Comparison of ENCODE assay signal across 18 cellular contexts in genomic region chr1:160109686-160110085, GRCh38. TPM values are rescaled to one million over a fixed set of nuclear protein-coding genes. Genes with fewer than 3 reads are reported as not detected.
"Had no signal": no experiment of that assay in that cellular context is flagged by ENCODE, and none has a peak within 500 bp of the region (broad histone marks: within the 10 kb centered on the region; RNA-seq: fewer than 3 reads in every experiment).

No MANE protein-coding gene starts in this region.

- H3K36me3 ChIP-seq: ovary, suprapubic skin, upper lobe of right lung had no signal

- H3K4me3 ChIP-seq: body of pancreas, ovary, suprapubic skin, upper lobe of right lung had no signal

- H3K27ac ChIP-seq: body of pancreas, ovary, suprapubic skin, upper lobe of right lung, VCaP had no signal

- DNase-seq: cerebellar nuclear complex; islet precursor cell; natural killer cell; stimulated activated CD4-positive, alpha-beta T cell treated with anti-CD3 and anti-CD28 coated beads, Interleukin-12 subunit alpha, Interleukin-12 subunit beta, amount 100 ng/mL, for 4 hours; T1000; upper lobe of right lung had no signal

- H3K4me3 Mint-ChIP-seq: activated T-helper 1 cell treated with anti-CD3 and anti-CD28 coated beads, Interleukin-12 subunit alpha, Interleukin-12 subunit beta, Interleukin-2, Interleukin-4 antibody, amounts not matched to agents 30 ng/mL and 10 ng/mL and 1 ng/mL, durations not matched to agents 14 hours and 24 hours and 36 hours; dendritic cell treated with granulocyte-macrophage colony-stimulating factor and Interleukin-4, amounts not matched to agents 40 ng/mL and 50 ng/mL, for 4 days; memory B cell; natural killer cell; T-cell had no signal

- H3K4me1 Mint-ChIP-seq: natural killer cell, T-cell had no signal

- H3K27ac Mint-ChIP-seq: activated T-helper 1 cell treated with anti-CD3 and anti-CD28 coated beads, Interleukin-12 subunit alpha, Interleukin-12 subunit beta, Interleukin-2, Interleukin-4 antibody, amounts not matched to agents 30 ng/mL and 10 ng/mL and 1 ng/mL, durations not matched to agents 14 hours and 24 hours and 36 hours; dendritic cell treated with granulocyte-macrophage colony-stimulating factor and Interleukin-4, amounts not matched to agents 40 ng/mL and 50 ng/mL, for 4 days; memory B cell; natural killer cell had no signal

- H3K9me3 ChIP-seq: body of pancreas, ovary, suprapubic skin, upper lobe of right lung had no signal

- ATAC-seq: esophagus mucosa had no signal

- H3K36me3 Mint-ChIP-seq: memory B cell, natural killer cell, T-cell had no signal

- H3K27me3 ChIP-seq: body of pancreas, ovary, suprapubic skin, upper lobe of right lung had no signal

- H3K4me1 ChIP-seq: body of pancreas, upper lobe of right lung had no signal

- H3K9me3 Mint-ChIP-seq: activated T-helper 1 cell treated with anti-CD3 and anti-CD28 coated beads, Interleukin-12 subunit alpha, Interleukin-12 subunit beta, Interleukin-2, Interleukin-4 antibody, amounts not matched to agents 30 ng/mL and 10 ng/mL and 1 ng/mL, durations not matched to agents 14 hours and 24 hours and 36 hours; dendritic cell treated with granulocyte-macrophage colony-stimulating factor and Interleukin-4, amounts not matched to agents 40 ng/mL and 50 ng/mL, for 4 days; memory B cell; natural killer cell; T-cell had no signal

RNA-seq across cellular contexts. Expression of gene ATP1A2, which starts 5.9 kb away (rescaled TPM):
- total RNA-seq: activated T-helper 1 cell treated with anti-CD3 and anti-CD28 coated beads, Interleukin-12 subunit alpha, Interleukin-12 subunit beta, Interleukin-2, Interleukin-4 antibody, amounts not matched to agents 30 ng/mL and 10 ng/mL and 1 ng/mL, durations not matched to agents 14 hours and 24 hours and 36 hours; fibroblast of villous mesenchyme; natural killer cell had no signal

RNA-seq across cellular contexts. Expression of gene KCNJ9, which starts 28.3 kb away (rescaled TPM):
- total RNA-seq: activated T-helper 1 cell treated with anti-CD3 and anti-CD28 coated beads, Interleukin-12 subunit alpha, Interleukin-12 subunit beta, Interleukin-2, Interleukin-4 antibody, amounts not matched to agents 30 ng/mL and 10 ng/mL and 1 ng/mL, durations not matched to agents 14 hours and 24 hours and 36 hours; body of pancreas; esophagus mucosa; fibroblast of villous mesenchyme; left lobe of liver; mucosa of gallbladder; natural killer cell; ovary; T-cell; upper lobe of right lung had no signal

RNA-seq across cellular contexts. Expression of gene KCNJ10, which starts 39.7 kb away (rescaled TPM):
- total RNA-seq: activated T-helper 1 cell treated with anti-CD3 and anti-CD28 coated beads, Interleukin-12 subunit alpha, Interleukin-12 subunit beta, Interleukin-2, Interleukin-4 antibody, amounts not matched to agents 30 ng/mL and 10 ng/mL and 1 ng/mL, durations not matched to agents 14 hours and 24 hours and 36 hours; body of pancreas; esophagus mucosa; fibroblast of villous mesenchyme; mucosa of gallbladder; natural killer cell; suprapubic skin; upper lobe of right lung had no signal

RNA-seq across cellular contexts. Expression of gene ATP1A4, which starts 41.7 kb away (rescaled TPM):
- total RNA-seq: activated T-helper 1 cell treated with anti-CD3 and anti-CD28 coated beads, Interleukin-12 subunit alpha, Interleukin-12 subunit beta, Interleukin-2, Interleukin-4 antibody, amounts not matched to agents 30 ng/mL and 10 ng/mL and 1 ng/mL, durations not matched to agents 14 hours and 24 hours and 36 hours; body of pancreas; esophagus mucosa; fibroblast of villous mesenchyme; left lobe of liver; natural killer cell; suprapubic skin; T-cell had no signal
